9 cellular contexts compared by ENCODE assay signal in genomic region chr11:112963368-112963955, GRCh38. TPM values are rescaled to one million over a fixed set of nuclear protein-coding genes. Genes with fewer than 3 reads are reported as not detected.
DNase-seq lines count a peak whose midpoint lies in the region; ATAC-seq, FAIRE-seq and TF ChIP-seq lines count a peak whose summit lies in the region.
"Had no signal": no experiment of that assay in that cellular context is flagged by ENCODE, and none has a peak within 500 bp of the region (broad histone marks: within the 10 kb centered on the region; RNA-seq: fewer than 3 reads in every experiment).

No MANE protein-coding gene starts in this region.

- CTCF ChIA-PET in Calu3 (lab: Charles Lee), result no interaction called here

- no peak overlapping the region for H3K4me3 Mint-ChIP-seq in Calu3 (ENCODE audit: low read depth, unreplicated experiment)

- H3K36me3 Mint-ChIP-seq in Calu3 (ENCODE audit: insufficient read depth, unreplicated experiment), result peaks cover 6% of the 10 kb centered on the region

- DNase-seq in NCI-H1436 (lab: John Stamatoyannopoulos, UW) (peak; percentile 38), NCI-H1436 treated with DMSO at 0.1 percent for 48 hours (lab: John Stamatoyannopoulos, UW) (no peak), astrocyte of the cerebellum (ENCODE audit: low read depth) (no peak), left kidney (ENCODE audit: low read depth, low spot score) (peak; percentile 86), substantia nigra (lab: John Stamatoyannopoulos, UW) (peak in 15 of 49 donors; percentile 22 to 81 (median 40)), GM19239 (ENCODE audit: insufficient read length, low spot score) (no peak), Calu3 (no peak)

- H3K27ac Mint-ChIP-seq in Calu3 (ENCODE audit: unreplicated experiment), result no peak overlapping the region

- in situ Hi-C loops in astrocyte of the cerebellum (cut with HindIII; ENCODE audit: low sequenced_read_pairs), result no loop called here

- FAIRE-seq in GM19239 (lab: Jason Lieb, UNC), result no peak

- H3K27me3 Mint-ChIP-seq in Calu3 (ENCODE audit: unreplicated experiment), result peaks cover 9% of the 10 kb centered on the region

- no peak for ATAC-seq in GM21515 (IDR thresholded peaks at IDR 0.05; ENCODE audit: unreplicated experiment)

- no TSS peak for BruUV-seq in Calu3 (replicated peaks; lab: Mats Ljungman, UMichigan)

- TF ChIP-seq CTCF in astrocyte of the cerebellum (IDR thresholded peaks at IDR 0.05; ENCODE audit: low read depth, low read length, missing control alignments) (no peak), Calu3 (IDR thresholded peaks at IDR 0.05; ENCODE audit: unreplicated experiment) (no peak)

- intact Hi-C loops in Calu3 (cut with micrococcal nuclease; ENCODE audit: unreplicated experiment), result no loop called here

- H3K9me3 Mint-ChIP-seq in Calu3 (ENCODE audit: low read depth, unreplicated experiment), result no peaks in the 10 kb centered on the region

- peak overlapping the region; percentile 54 for H3K4me3 ChIP-seq in astrocyte of the cerebellum (ENCODE audit: low read depth, low read length)

- peaks cover 20% of the 10 kb centered on the region for H3K4me1 Mint-ChIP-seq in Calu3 (ENCODE audit: low read depth, unreplicated experiment)

- H3K27ac ChIP-seq in substantia nigra (ENCODE audit: low read depth, low read length, poor library complexity, severe bottlenecking), result peak overlapping the region; percentile 95

RNA-seq across cellular contexts. Expression of gene NCAM1, which starts 2.2 kb away (rescaled TPM):
- total RNA-seq in Calu3 (2022), result 3.7 and 4.6 TPM in 2 replicates
- total RNA-seq: SK-MEL-5 had no signal

Comparison
In these comparisons a context has a peak if more than half of its experiments do, and no peak if none do; other contexts are left out.
1. DNase-seq: peak in NCI-H1436 (single experiment) and left kidney (single experiment); none in NCI-H1436 treated with DMSO at 0.1 percent for 48 hours (single experiment), astrocyte of the cerebellum (single experiment), GM19239 (single experiment) and Calu3 (single experiment).